ENCODE assay signal across 10 cellular contexts in the genomic region with DNA sequence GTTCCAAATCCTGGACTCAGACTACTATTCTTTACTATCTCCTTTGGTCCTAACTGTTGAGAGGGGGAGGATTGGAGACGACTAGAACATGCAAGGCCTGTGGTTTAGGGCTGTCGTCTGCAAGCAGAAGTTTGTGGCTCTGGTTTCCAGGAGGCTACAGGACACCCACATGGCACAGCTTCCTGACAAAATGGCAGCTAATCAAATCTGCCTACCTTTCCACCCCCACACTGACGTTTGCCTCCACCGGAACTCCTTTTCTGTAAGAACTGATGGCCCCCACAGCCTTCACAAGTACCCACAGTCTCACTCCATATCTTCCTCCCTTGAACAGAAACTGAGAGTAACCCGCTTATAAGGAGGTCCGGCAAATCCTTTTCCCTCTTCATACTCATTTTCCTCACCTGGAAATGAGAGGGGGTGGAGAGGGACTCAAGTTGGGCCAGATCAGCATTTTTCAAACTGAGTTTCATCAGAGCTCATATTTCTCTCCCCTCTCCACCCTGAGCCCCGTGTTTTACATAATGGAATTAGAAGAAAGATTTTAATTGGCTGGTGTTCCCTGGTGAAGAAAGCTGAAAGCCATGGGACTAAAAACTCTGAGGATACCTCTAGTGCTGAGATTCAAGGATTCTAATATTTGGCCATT. TPM values are rescaled to one million over a fixed set of nuclear protein-coding genes. Genes with fewer than 3 reads are reported as not detected.
DNase-seq lines count a peak whose midpoint lies in the region; ATAC-seq and TF ChIP-seq lines count a peak whose summit lies in the region.
"Had no signal": no experiment of that assay in that cellular context is flagged by ENCODE, and none has a peak within 500 bp of the region (broad histone marks: within the 10 kb centered on the region; RNA-seq: fewer than 3 reads in every experiment).

No MANE protein-coding gene starts in this region.

- peaks cover 24% of the 10 kb centered on the region for H3K4me1 Mint-ChIP-seq in stimulated activated memory B cell treated with anti-CD40 and anti-IgM and Interleukin-4, amounts not matched to agents 10 μg/mL and 1 μg/mL and 100 μg/mL, for 72 hours

- no peak overlapping the region for H3K4me3 ChIP-seq in left lung
- H3K4me3 ChIP-seq: skin epidermis had no signal

- H3K4me1 ChIP-seq in left lung = peaks cover 0 to 55% of the 10 kb centered on the region in 2 donors

- peak; percentile 84 to 88 for DNase-seq in Kasumi-1 (lab: John Stamatoyannopoulos, UW)
- peak; percentile 58 for DNase-seq in activated CD4-positive, alpha-beta T cell treated with anti-CD3 and anti-CD28 coated beads for 48 hours
- DNase-seq in left lung = peak in 1 of 2 donors; percentile 48
- DNase-seq in cardiac septum (ENCODE audit: low spot score) = no peak
- no peak for DNase-seq in cerebellar cortex (ENCODE audit: low spot score)
- no peak for DNase-seq in NCI-H526 (lab: John Stamatoyannopoulos, UW)
- DNase-seq: NCI-H1417 treated with DMSO at 0.1 percent for 48 hours had no signal

- ATAC-seq in left lung = peak; percentile 13
- ATAC-seq in stimulated activated memory B cell treated with anti-CD40 and anti-IgM and Interleukin-4, amounts not matched to agents 10 μg/mL and 1 μg/mL and 100 μg/mL, for 72 hours = peak; percentile 38
- no peak for ATAC-seq in GM18861 (IDR thresholded peaks at IDR 0.05; ENCODE audit: unreplicated experiment)

- H3K9me3 ChIP-seq in left lung = no peaks in the 10 kb centered on the region

- H3K27ac ChIP-seq in left lung = peak overlapping the region in 1 of 2 donors; percentile 76

- no peak overlapping the region for H3K27ac Mint-ChIP-seq in stimulated activated memory B cell treated with anti-CD40 and anti-IgM and Interleukin-4, amounts not matched to agents 10 μg/mL and 1 μg/mL and 100 μg/mL, for 72 hours

- no peak overlapping the region for H3K4me3 Mint-ChIP-seq in stimulated activated memory B cell treated with anti-CD40 and anti-IgM and Interleukin-4, amounts not matched to agents 10 μg/mL and 1 μg/mL and 100 μg/mL, for 72 hours

- no peaks in the 10 kb centered on the region for H3K27me3 Mint-ChIP-seq in stimulated activated memory B cell treated with anti-CD40 and anti-IgM and Interleukin-4, amounts not matched to agents 10 μg/mL and 1 μg/mL and 100 μg/mL, for 72 hours

- no peak for TF ChIP-seq CTCF in left lung (IDR thresholded peaks at IDR 0.05)

- no peaks in the 10 kb centered on the region for H3K9me3 Mint-ChIP-seq in stimulated activated memory B cell treated with anti-CD40 and anti-IgM and Interleukin-4, amounts not matched to agents 10 μg/mL and 1 μg/mL and 100 μg/mL, for 72 hours

- H3K36me3 ChIP-seq in left lung = peaks cover 0 to 43% of the 10 kb centered on the region in 2 donors

- intact Hi-C loops in left lung (cut with DNase I) (no loop called here), cardiac septum (cut with DNase I) (no loop called here)

- no peaks in the 10 kb centered on the region for H3K27me3 ChIP-seq in left lung

- H3K36me3 Mint-ChIP-seq in stimulated activated memory B cell treated with anti-CD40 and anti-IgM and Interleukin-4, amounts not matched to agents 10 μg/mL and 1 μg/mL and 100 μg/mL, for 72 hours = peaks cover 17% of the 10 kb centered on the region

RNA-seq across cellular contexts. Expression of gene SLC31A2, which starts 5.2 kb away (rescaled TPM):
- total RNA-seq in left lung = 10 to 100 TPM; 22.0 to 39.3 TPM
- total RNA-seq in cardiac septum = 4.7 TPM

Comparison
In these comparisons a context has a peak if more than half of its experiments do, and no peak if none do; other contexts are left out.
1. DNase-seq: peak in Kasumi-1 (2 of 2) and activated CD4-positive, alpha-beta T cell treated with anti-CD3 and anti-CD28 coated beads for 48 hours (single experiment); none in cardiac septum (single experiment), cerebellar cortex (single experiment) and NCI-H526 (0 of 2).